In the genomic region with DNA sequence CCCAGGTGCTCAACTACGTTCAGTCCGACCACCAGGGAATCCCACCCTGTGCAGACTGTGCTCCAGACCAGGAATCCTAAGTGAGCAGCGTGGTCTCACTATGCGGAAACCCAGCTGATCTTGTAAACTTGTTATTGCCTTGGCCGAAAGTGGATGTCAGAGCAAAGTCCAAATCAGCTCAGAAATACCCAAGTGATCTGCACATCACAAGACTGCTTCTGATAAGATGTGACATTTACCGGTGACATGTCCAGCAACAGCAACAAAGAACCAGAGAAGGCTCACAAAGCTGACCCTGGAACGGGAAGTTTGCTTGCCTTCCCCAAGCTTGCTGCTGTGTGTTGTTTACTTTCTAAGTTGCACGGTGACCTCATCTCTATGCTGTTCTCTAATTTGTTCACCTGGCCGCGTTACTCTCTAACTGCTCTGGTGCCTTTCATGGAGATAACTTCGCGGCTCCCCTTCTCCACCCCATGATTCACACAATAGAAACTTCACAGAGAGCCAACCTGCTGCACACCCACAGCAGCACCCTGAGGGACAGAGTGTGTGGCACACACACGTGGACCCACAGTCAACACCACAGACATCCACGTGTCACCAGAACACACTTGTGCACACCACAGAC, we compare ENCODE assay signal across 17 cellular contexts. TPM values are rescaled to one million over a fixed set of nuclear protein-coding genes. Genes with fewer than 3 reads are reported as not detected.
DNase-seq lines count a peak whose midpoint lies in the region; FAIRE-seq and TF ChIP-seq lines count a peak whose summit lies in the region.
"Had no signal": no experiment of that assay in that cellular context is flagged by ENCODE, and none has a peak within 500 bp of the region (broad histone marks: within the 10 kb centered on the region; RNA-seq: fewer than 3 reads in every experiment).

No MANE protein-coding gene starts in this region.

- H2AFZ ChIP-seq in PC-9: peak overlapping the region; percentile 59; the same call in 1 of the 2 replicates

- H3K4me3 ChIP-seq in PC-9 (no peak overlapping the region), right atrium auricular region (no peak overlapping the region), small intestine (ENCODE audit: low read depth in 1 of 2, low read length in 2 of 2) (peak overlapping the region in 1 of 2 donors; percentile 53)
- H3K4me3 ChIP-seq: skin epidermis, thoracic aorta had no signal

- H3K27me3 ChIP-seq in PC-9 (ENCODE audit: insufficient read depth, low read depth) (no peaks in the 10 kb centered on the region), right atrium auricular region (peaks cover 0 to 6% of the 10 kb centered on the region in 2 donors), small intestine (ENCODE audit: control insufficient read depth in 2 of 2, insufficient read depth in 2 of 2, low read length in 2 of 2) (no peaks in the 10 kb centered on the region)

- peak overlapping the region; percentile 43 for H3K4me2 ChIP-seq in PC-9

- H4K20me1 ChIP-seq in PC-9 (ENCODE audit: insufficient read depth): no peaks in the 10 kb centered on the region

- FAIRE-seq in small intestine (lab: Jason Lieb, UNC): no peak

- H3K4me1 ChIP-seq in PC-9 (replicated peaks; ENCODE audit: insufficient read depth) (peaks cover 14% of the 10 kb centered on the region), right atrium auricular region (peaks cover 0 to 19% of the 10 kb centered on the region in 2 donors), small intestine (ENCODE audit: control insufficient read depth in 2 of 2, insufficient read depth in 1 of 2, low read depth in 1 of 2, low read length in 1 of 2) (peaks cover 8% of the 10 kb centered on the region in 2 donors)

- no TSS peak for BruUV-seq in PC-9 (replicated peaks; lab: Mats Ljungman, UMichigan)

- H3K27ac ChIP-seq in PC-9 (no peak overlapping the region), right atrium auricular region (peak overlapping the region; percentile 13 to 49), small intestine (ENCODE audit: low read depth in 1 of 2, low read length in 1 of 2) (peak overlapping the region; percentile 86 to 87)
- H3K27ac ChIP-seq: thoracic aorta had no signal

- CTCF ChIA-PET in PC-9 (lab: Charles Lee): no interaction called here

- DNase-seq in HT-29 (ENCODE audit: low spot score) (peak; percentile 81), PC-9 (peak; percentile 18 to 70), right atrium auricular region (ENCODE audit: low spot score) (no peak), small intestine (peak; percentile 88), activated T-cell treated with anti-CD3 and anti-CD28 coated beads for 4 hours (no peak), C1 segment of cervical spinal cord (lab: John Stamatoyannopoulos, UW) (no peak), occipital lobe (lab: John Stamatoyannopoulos, UW) (no peak), foreskin melanocyte (no peak)
- DNase-seq: activated CD8-positive, alpha-beta memory T cell treated with anti-CD3 and anti-CD28 coated beads, Interleukin-2, amount 50 U/mL, for 48 hours; naive B cell; NCI-H524 treated with DMSO at 0.1 percent for 48 hours had no signal

- H3K36me3 ChIP-seq in PC-9 (ENCODE audit: low read depth) (no peaks in the 10 kb centered on the region), right atrium auricular region (no peaks in the 10 kb centered on the region), small intestine (ENCODE audit: control insufficient read depth in 2 of 2, insufficient read depth in 2 of 2, low read length in 2 of 2) (no peaks in the 10 kb centered on the region)
- H3K36me3 ChIP-seq: thoracic aorta had no signal

- WGBS in small intestine, 3 donors: 11 to 45% (median 33%) methylated on average over 14 of the region's 14 CpGs

- H3K9me2 ChIP-seq in PC-9 (ENCODE audit: insufficient read depth): no peaks in the 10 kb centered on the region

- no peaks in the 10 kb centered on the region for H3K79me2 ChIP-seq in PC-9 (ENCODE audit: low read depth)

- intact Hi-C loops in PC-9 (cut with micrococcal nuclease; ENCODE audit: unreplicated experiment): no loop called here

- no peaks in the 10 kb centered on the region for H3K9me3 ChIP-seq in PC-9 (ENCODE audit: insufficient read depth, low read depth)
- H3K9me3 ChIP-seq in right atrium auricular region: no peaks in the 10 kb centered on the region
- no peaks in the 10 kb centered on the region for H3K9me3 ChIP-seq in small intestine (ENCODE audit: control insufficient read depth, low read depth)
- H3K9me3 ChIP-seq: thoracic aorta had no signal

- TF ChIP-seq CTCF in PC-9 (conservative IDR thresholded peaks at IDR 0.05) (no peak), right atrium auricular region (IDR thresholded peaks at IDR 0.05) (no peak)

- POLR2A ChIA-PET in PC-9 (lab: Charles Lee; ENCODE audit: unreplicated experiment): interaction anchor here (0.6 kb wide), 1 partner anchor 203 kb away, joined by 4 read pairs; no protein-coding TSS in a partner anchor

- H3F3A ChIP-seq in PC-9 (ENCODE audit: insufficient read depth, low read depth): peaks cover 18% of the 10 kb centered on the region; the same call in 1 of the 2 replicates

RNA-seq across cellular contexts. Expression of a gene that starts 1.7 kb away (rescaled TPM):
- total RNA-seq in HT-29 (2014; rRNA removed; shearing (Covaris generic)): 3.6 and 4.6 TPM in 2 replicates
- not detected in 2 replicates for total RNA-seq in PC-9 (2021)
- total RNA-seq in right atrium auricular region: not detected
- polyA plus RNA-seq in small intestine: 10 to 100 TPM in 2 of 3 donors, 1 to 10 TPM in 1; 2.6 to 26.7 (median 17.2) TPM
- total RNA-seq in occipital lobe: not detected
- total RNA-seq: dermis microvascular lymphatic vessel endothelial cell, fibroblast of villous mesenchyme, SK-MEL-5, thoracic aorta, WTC11 had no signal

RNA-seq across cellular contexts. Expression of a gene that starts 52.5 kb away (rescaled TPM):
- total RNA-seq in HT-29 (2014; rRNA removed; shearing (Covaris generic)): 0.34 and 1.3 TPM in 2 replicates
- total RNA-seq in PC-9 (2021): 0.57 and 0.83 TPM in 2 replicates
- under 1 TPM; 0.33 to 0.43 TPM for total RNA-seq in right atrium auricular region
- polyA plus RNA-seq in small intestine: 10 to 100 TPM; 12.5 to 26.2 (median 19.5) TPM
- total RNA-seq in occipital lobe: not detected
- total RNA-seq: SK-MEL-5 had no signal

Comparison
In these comparisons a context has a peak if more than half of its experiments do, and no peak if none do; other contexts are left out.
1. DNase-seq: peak in HT-29 (single experiment), PC-9 (2 of 2) and small intestine (single experiment); none in right atrium auricular region (single experiment), activated T-cell treated with anti-CD3 and anti-CD28 coated beads for 4 hours (single experiment), C1 segment of cervical spinal cord (0 of 14), occipital lobe (single experiment) and foreskin melanocyte (single experiment).